In genomic region chr6:169384291-169384690, GRCh38 we compare ENCODE assay signal across 33 cellular contexts.
"Had no signal": no experiment of that assay in that cellular context is flagged by ENCODE, and none has a peak within 500 bp of the region (broad histone marks: within the 10 kb centered on the region; RNA-seq: fewer than 3 reads in every experiment).

No MANE protein-coding gene starts in this region.

- H3K4me1 ChIP-seq: adrenal gland, ascending aorta, body of pancreas, breast epithelium had no signal

- ATAC-seq: activated naive CD4-positive, alpha-beta T cell treated with anti-CD3 and anti-CD28 coated beads, Interleukin-2, amount 50 U/mL, for 72 hours; activated naive CD8-positive, alpha-beta T cell treated with anti-CD3 and anti-CD28 coated beads, Interleukin-2, amount 50 U/mL, for 24 hours; activated T-cell treated with anti-CD3 and anti-CD28 coated beads, Interleukin-2, amount 50 U/mL, for 4 hours; activated T-cell treated with anti-CD3 and anti-CD28 coated beads, Interleukin-2, amount 50 U/mL, for 72 hours; activated T-helper 17 cell treated with anti-CD3 and anti-CD28 coated beads, Interleukin-2, amount 50 U/mL, for 72 hours; body of pancreas had no signal

- H3K27ac ChIP-seq: adrenal gland, ascending aorta, body of pancreas, brain microvascular endothelial cell, breast epithelium, cardiac muscle cell had no signal

- DNase-seq: activated effector memory CD4-positive, alpha-beta T cell treated with anti-CD3 and anti-CD28 coated beads, Interleukin-2, amount 50 U/mL, for 16 hours; activated effector memory CD4-positive, alpha-beta T cell treated with Interleukin-2 at 50 U/mL for 16 hours; activated gamma-delta T cell; activated gamma-delta T cell treated with Interleukin-2 at 50 U/mL for 16 hours; activated naive CD4-positive, alpha-beta T cell; activated naive CD4-positive, alpha-beta T cell treated with anti-CD3 and anti-CD28 coated beads for 36 hours; activated naive CD4-positive, alpha-beta T cell treated with anti-CD3 and anti-CD28 coated beads, Interleukin-2, amount 10 ng/mL, durations not matched to agents 7 days and 5 days; activated naive CD4-positive, alpha-beta T cell treated with anti-CD3 and anti-CD28 coated beads, Interleukin-2, amount 50 U/mL, for 16 hours; activated naive CD4-positive, alpha-beta T cell treated with Interleukin-2 at 50 U/mL for 16 hours; activated naive CD8-positive, alpha-beta T cell treated with anti-CD3 and anti-CD28 coated beads for 36 hours; activated naive CD8-positive, alpha-beta T cell treated with anti-CD3 and anti-CD28 coated beads, Interleukin-2, amount 10 ng/mL, durations not matched to agents 7 days and 5 days; activated naive CD8-positive, alpha-beta T cell treated with anti-CD3 and anti-CD28 coated beads, Interleukin-2, amount 50 U/mL, for 24 hours; activated T-cell treated with anti-CD3 and anti-CD28 coated beads for 4 hours; activated T-cell treated with anti-CD3 and anti-CD28 coated beads, Interleukin-2, amount 50 U/mL, for 1 hour; activated T-cell treated with anti-CD3 and anti-CD28 coated beads, Interleukin-2, amount 50 U/mL, for 24 hours; activated T-cell treated with anti-CD3 and anti-CD28 coated beads, Interleukin-2, amount 50 U/mL, for 4 hours; activated T-cell treated with anti-CD3 and anti-CD28 coated beads, Interleukin-2, amount 50 U/mL, for 48 hours; activated T-cell treated with anti-CD3 and anti-CD28 coated beads, Interleukin-2, amount 50 U/mL, for 72 hours; adrenal gland; amniotic stem cell; amygdala; anterior cingulate cortex; aorta; body of pancreas; brain microvascular endothelial cell; caudate nucleus; central memory CD4-positive, alpha-beta T cell; cerebellar nuclear complex had no signal

- H3K36me3 ChIP-seq: adrenal gland, ascending aorta, brain microvascular endothelial cell, breast epithelium, cardiac muscle cell had no signal

- H3K9me3 ChIP-seq: adrenal gland, ascending aorta, body of pancreas had no signal

- H3K4me3 ChIP-seq: adrenal gland, ascending aorta, body of pancreas, breast epithelium, cardiac muscle cell had no signal

- H3K27me3 ChIP-seq: adrenal gland, ascending aorta, body of pancreas, brain microvascular endothelial cell, breast epithelium, cardiac muscle cell had no signal
